Comparison of ENCODE assay signal across 1 cellular context in the genomic region with DNA sequence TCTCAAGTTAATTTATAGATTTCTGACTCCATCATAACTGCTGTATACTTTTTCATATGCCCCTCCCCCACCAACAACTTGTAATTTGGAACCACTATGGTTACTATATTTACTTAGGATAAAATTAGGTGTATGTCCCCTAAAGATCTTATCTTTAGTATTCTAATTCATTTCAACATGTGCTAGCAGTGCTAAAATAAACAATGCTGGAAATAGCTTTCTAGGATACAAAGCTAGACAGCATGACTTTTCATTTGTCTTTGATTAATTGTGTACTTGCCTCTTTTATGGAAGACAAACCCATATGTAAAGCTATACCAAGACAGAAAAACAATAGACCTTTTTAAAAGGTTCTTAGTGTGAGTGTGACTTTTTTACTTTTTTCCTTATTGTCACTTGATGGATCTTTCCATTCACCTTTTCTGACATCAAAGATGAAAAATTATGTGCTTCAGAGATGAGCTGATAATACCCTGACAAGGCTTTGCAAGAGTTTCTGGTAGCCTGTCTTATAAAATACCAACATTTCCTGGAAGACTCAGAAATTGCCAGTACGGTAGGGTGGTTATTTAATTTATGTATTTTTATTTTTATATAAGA.
TF ChIP-seq lines count a peak whose summit lies in the region.

No MANE protein-coding gene starts in this region.

TF ChIP-seq in K562, 482 proteins besides CTCF, POLR2A, EP300 and RAD21 (continued from another document):
- TF ChIP-seq MEIS2 (IDR thresholded peaks at IDR 0.05; ENCODE audit: partially characterized antibody) (peak; percentile 38), FOXA3 (CRISPR knock-in tag; conservative IDR thresholded peaks at IDR 0.05 in 1 of 2, IDR thresholded peaks at IDR 0.05 in 1 of 2) (0 out of 4 replicates have a peak, but pooled peaks of 1 of the 2 experiments have one; percentile 9)
